In genomic region chr12:111775205-111776193, GRCh38 we compare ENCODE assay signal across 8 cellular contexts. TPM values are rescaled to one million over a fixed set of nuclear protein-coding genes. Genes with fewer than 3 reads are reported as not detected.
DNase-seq lines count a peak whose midpoint lies in the region; ATAC-seq and TF ChIP-seq lines count a peak whose summit lies in the region.

No MANE protein-coding gene starts in this region.

- DNase-seq in SJCRH30 (peak; percentile 48 to 62), esophagus muscularis mucosa (ENCODE audit: extremely low spot score) (peak; percentile 97), HPDE6-E6E7 (ENCODE audit: extremely low spot score) (no peak), foreskin melanocyte (no peak)
- no peak for DNase-seq in natural killer cell treated with Interleukin-12 subunit alpha and Interleukin-12 subunit beta and Interleukin-15 and Interleukin-18, amount 100 ng/mL, for 72 hours (ENCODE audit: low spot score)
- DNase-seq in NK-92 treated with Interleukin-12 subunit alpha and Interleukin-12 subunit beta, amount 100 ng/mL, for 24 hours (lab: John Stamatoyannopoulos, UW) = no peak

- H3K9me3 ChIP-seq in SJCRH30 (replicated peaks) (no peaks in the 10 kb centered on the region), esophagus muscularis mucosa (no peaks in the 10 kb centered on the region)

- WGBS in esophagus muscularis mucosa = 14% methylated on average over 15 of the region's 15 CpGs

- no peak for TF ChIP-seq POLR2A in esophagus muscularis mucosa (IDR thresholded peaks at IDR 0.05; ENCODE audit: low read depth)

- ATAC-seq in GM18907 (IDR thresholded peaks at IDR 0.05; ENCODE audit: unreplicated experiment) = peak; percentile 62
- peak; percentile 69 for ATAC-seq in HG03342 (IDR thresholded peaks at IDR 0.05; ENCODE audit: unreplicated experiment)
- no peak for ATAC-seq in natural killer cell treated with Interleukin-12 subunit alpha and Interleukin-12 subunit beta and Interleukin-15 and Interleukin-18, amount 100 ng/mL, for 72 hours

- no peak for TF ChIP-seq EP300 in esophagus muscularis mucosa (IDR thresholded peaks at IDR 0.05)

- H3K27me3 ChIP-seq in SJCRH30 = no peaks in the 10 kb centered on the region
- H3K27me3 ChIP-seq in esophagus muscularis mucosa = no peaks in the 10 kb centered on the region

- peaks cover 6 to 13% of the 10 kb centered on the region in 2 donors for H3K27me3 Mint-ChIP-seq in natural killer cell treated with Interleukin-12 subunit alpha and Interleukin-12 subunit beta and Interleukin-15 and Interleukin-18, amount 100 ng/mL, for 72 hours

- no peak overlapping the region for H3K4me3 Mint-ChIP-seq in natural killer cell treated with Interleukin-12 subunit alpha and Interleukin-12 subunit beta and Interleukin-15 and Interleukin-18, amount 100 ng/mL, for 72 hours

- no peaks in the 10 kb centered on the region for H3K4me1 Mint-ChIP-seq in natural killer cell treated with Interleukin-12 subunit alpha and Interleukin-12 subunit beta and Interleukin-15 and Interleukin-18, amount 100 ng/mL, for 72 hours (ENCODE audit: low read depth in 2 of 2)

- peak overlapping the region; percentile 19 for H3K4me3 ChIP-seq in SJCRH30
- H3K4me3 ChIP-seq in esophagus muscularis mucosa = peak overlapping the region; percentile 30 to 52 (median 36)

- no peak for TF ChIP-seq CTCF in esophagus muscularis mucosa (IDR thresholded peaks at IDR 0.05)

- H3K27ac Mint-ChIP-seq in natural killer cell treated with Interleukin-12 subunit alpha and Interleukin-12 subunit beta and Interleukin-15 and Interleukin-18, amount 100 ng/mL, for 72 hours = peak overlapping the region; percentile 39 to 47

- H3K4me1 ChIP-seq in SJCRH30 (peaks cover 31% of the 10 kb centered on the region), esophagus muscularis mucosa (peaks cover 54 to 97% (median 82%) of the 10 kb centered on the region in 4 donors)

- H3K36me3 Mint-ChIP-seq in natural killer cell treated with Interleukin-12 subunit alpha and Interleukin-12 subunit beta and Interleukin-15 and Interleukin-18, amount 100 ng/mL, for 72 hours = no peaks in the 10 kb centered on the region

- intact Hi-C loops in esophagus muscularis mucosa (cut with DNase I) = no loop called here

- H3K27ac ChIP-seq in SJCRH30 (no peak overlapping the region), esophagus muscularis mucosa (replicated peaks in 1 of 4) (peak overlapping the region; percentile 86 to 91 (median 88))

- H3K9me3 Mint-ChIP-seq in natural killer cell treated with Interleukin-12 subunit alpha and Interleukin-12 subunit beta and Interleukin-15 and Interleukin-18, amount 100 ng/mL, for 72 hours = no peaks in the 10 kb centered on the region

- no peaks in the 10 kb centered on the region for H3K36me3 ChIP-seq in SJCRH30
- peaks cover 0 to 27% (median 15%) of the 10 kb centered on the region in 4 donors for H3K36me3 ChIP-seq in esophagus muscularis mucosa

RNA-seq across cellular contexts. Expression of gene ALDH2, which starts 8.8 kb away (rescaled TPM):
- total RNA-seq in SJCRH30 (2014; rRNA removed; shearing (Covaris generic)) = 0.79 and 2.0 TPM in 2 replicates
- total RNA-seq in esophagus muscularis mucosa = 100 to 1,000 TPM; 148 to 278 (median 209) TPM
- not detected for total RNA-seq in natural killer cell treated with Interleukin-12 subunit alpha and Interleukin-12 subunit beta and Interleukin-15 and Interleukin-18, amount 100 ng/mL, for 72 hours

Comparison
In these comparisons a context has a peak if more than half of its experiments do, and no peak if none do; other contexts are left out.
1. ATAC-seq: peak in GM18907 (single experiment) and HG03342 (single experiment); none in natural killer cell treated with Interleukin-12 subunit alpha and Interleukin-12 subunit beta and Interleukin-15 and Interleukin-18, amount 100 ng/mL, for 72 hours (0 of 2).
2. DNase-seq: peak in SJCRH30 (2 of 2) and esophagus muscularis mucosa (single experiment); none in natural killer cell treated with Interleukin-12 subunit alpha and Interleukin-12 subunit beta and Interleukin-15 and Interleukin-18, amount 100 ng/mL, for 72 hours (single experiment), NK-92 treated with Interleukin-12 subunit alpha and Interleukin-12 subunit beta, amount 100 ng/mL, for 24 hours (single experiment), HPDE6-E6E7 (single experiment) and foreskin melanocyte (single experiment).
3. RNA of gene ALDH2, which starts 8.8 kb away (total RNA-seq): 148 to 278 TPM in esophagus muscularis mucosa; 0.79 to 2.0 TPM in SJCRH30 and not detected in natural killer cell treated with Interleukin-12 subunit alpha and Interleukin-12 subunit beta and Interleukin-15 and Interleukin-18, amount 100 ng/mL, for 72 hours; every median in the first group is over 10 times any median in the second.